Comparison of ENCODE assay signal across 1 cellular context in genomic region chr1:156622581-156623297, GRCh38.
TF ChIP-seq lines count a peak whose summit lies in the region.

No MANE protein-coding gene starts in this region.

TF ChIP-seq in HEK293, 187 proteins besides CTCF, POLR2A, EP300 and RAD21 (continued from another document):
- TF ChIP-seq ZNF280D (tag by site-specific recombination; IDR thresholded peaks at IDR 0.05): no peak
- TF ChIP-seq ZNF2 (tag by site-specific recombination; IDR thresholded peaks at IDR 0.05): no peak
- TF ChIP-seq, protein P1, sequence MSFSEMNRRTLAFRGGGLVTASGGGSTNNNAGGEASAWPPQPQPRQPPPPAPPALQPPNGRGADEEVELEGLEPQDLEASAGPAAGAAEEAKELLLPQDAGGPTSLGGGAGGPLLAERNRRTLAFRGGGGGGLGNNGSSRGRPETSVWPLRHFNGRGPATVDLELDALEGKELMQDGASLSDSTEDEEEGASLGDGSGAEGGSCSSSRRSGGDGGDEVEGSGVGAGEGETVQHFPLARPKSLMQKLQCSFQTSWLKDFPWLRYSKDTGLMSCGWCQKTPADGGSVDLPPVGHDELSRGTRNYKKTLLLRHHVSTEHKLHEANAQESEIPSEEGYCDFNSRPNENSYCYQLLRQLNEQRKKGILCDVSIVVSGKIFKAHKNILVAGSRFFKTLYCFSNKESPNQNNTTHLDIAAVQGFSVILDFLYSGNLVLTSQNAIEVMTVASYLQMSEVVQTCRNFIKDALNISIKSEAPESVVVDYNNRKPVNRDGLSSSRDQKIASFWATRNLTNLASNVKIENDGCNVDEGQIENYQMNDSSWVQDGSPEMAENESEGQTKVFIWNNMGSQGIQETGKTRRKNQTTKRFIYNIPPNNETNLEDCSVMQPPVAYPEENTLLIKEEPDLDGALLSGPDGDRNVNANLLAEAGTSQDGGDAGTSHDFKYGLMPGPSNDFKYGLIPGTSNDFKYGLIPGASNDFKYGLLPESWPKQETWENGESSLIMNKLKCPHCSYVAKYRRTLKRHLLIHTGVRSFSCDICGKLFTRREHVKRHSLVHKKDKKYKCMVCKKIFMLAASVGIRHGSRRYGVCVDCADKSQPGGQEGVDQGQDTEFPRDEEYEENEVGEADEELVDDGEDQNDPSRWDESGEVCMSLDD (tag by site-specific recombination; IDR thresholded peaks at IDR 0.05): no peak
- TF ChIP-seq ZNF239 (tag by site-specific recombination; IDR thresholded peaks at IDR 0.05): no peak
- TF ChIP-seq ZNF248 (tag by site-specific recombination; IDR thresholded peaks at IDR 0.05): no peak
- TF ChIP-seq ZNF623 (tag by site-specific recombination; IDR thresholded peaks at IDR 0.05): peak; percentile 93
- TF ChIP-seq ZNF132 (tag by site-specific recombination; IDR thresholded peaks at IDR 0.05; ENCODE audit: borderline replicate concordance): no peak
